Comparison of ENCODE assay signal across 8 cellular contexts in the genomic region with DNA sequence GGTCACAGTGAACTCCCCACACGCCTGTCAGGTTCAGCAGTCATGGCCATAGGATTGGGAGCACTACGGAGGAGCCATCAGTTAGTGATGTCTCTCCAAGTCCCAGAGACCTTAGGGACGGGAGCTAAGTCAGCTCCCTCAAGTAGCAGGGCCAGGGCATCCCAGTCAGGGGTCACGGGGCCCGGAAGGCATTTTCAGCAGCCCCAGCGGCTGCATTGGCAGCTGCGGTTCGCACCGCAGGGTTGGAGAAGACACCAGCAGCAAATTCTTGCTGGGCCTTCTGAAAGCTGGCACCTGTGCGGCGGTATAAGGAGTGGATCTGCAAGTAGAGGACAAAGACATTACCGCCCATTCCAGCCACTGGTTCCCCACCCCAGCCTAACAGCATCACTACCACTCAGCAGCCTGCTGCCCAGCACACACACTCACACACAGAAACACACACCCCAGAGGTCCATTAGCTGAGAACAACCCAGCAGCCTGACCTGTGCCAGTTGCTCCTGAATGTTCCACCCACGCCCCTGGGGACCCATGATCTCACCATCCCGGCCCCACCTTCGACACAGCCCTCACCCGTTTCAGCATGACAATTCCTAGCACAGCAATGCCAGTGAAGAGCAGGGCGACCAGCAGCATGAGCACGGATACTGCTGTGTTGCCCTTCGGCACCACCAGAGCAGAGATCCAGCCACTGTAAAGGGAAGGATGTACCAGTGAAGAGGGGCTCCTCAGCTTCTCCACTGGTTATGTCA. TPM values are rescaled to one million over a fixed set of nuclear protein-coding genes. Genes with fewer than 3 reads are reported as not detected.
DNase-seq lines count a peak whose midpoint lies in the region; ATAC-seq and TF ChIP-seq lines count a peak whose summit lies in the region.

No MANE protein-coding gene starts in this region.

- TF ChIP-seq POLR2A in HCT116 (IDR thresholded peaks at IDR 0.05; ENCODE audit: borderline replicate concordance, extremely low read depth, insufficient read depth, insufficient read length): no peak

- H3K9me3 ChIP-seq in HCT116 (ENCODE audit: control insufficient read depth in 1 of 2, insufficient read depth in 1 of 2, low read depth in 1 of 2, low read length in 2 of 2): no peaks in the 10 kb centered on the region
- H3K9me3 ChIP-seq in hepatocyte (ENCODE audit: low read depth): no peaks in the 10 kb centered on the region

- H3K9me3 Mint-ChIP-seq in activated T-helper 2 cell treated with anti-CD3 and anti-CD28 coated beads, Interferon-gamma antibody, Interleukin-2, Interleukin-4, amounts not matched to agents 10 μg/mL and 5 μg/mL and 100 μg/mL, durations not matched to agents 14 hours and 24 hours and 36 hours: no peaks in the 10 kb centered on the region

- H3K79me2 ChIP-seq in HCT116 (ENCODE audit: insufficient read depth, low read length) (peaks cover 23% of the 10 kb centered on the region), hepatocyte (peaks cover 42% of the 10 kb centered on the region)

- H4K20me1 ChIP-seq in HCT116 (ENCODE audit: insufficient read depth): no peaks in the 10 kb centered on the region
- no peaks in the 10 kb centered on the region for H4K20me1 ChIP-seq in hepatocyte (ENCODE audit: insufficient read depth, poor library complexity, severe bottlenecking)

- CTCF ChIA-PET in HCT116 (lab: Charles Lee): no interaction called here

- peaks cover 48% of the 10 kb centered on the region for H3K36me3 Mint-ChIP-seq in activated T-helper 2 cell treated with anti-CD3 and anti-CD28 coated beads, Interferon-gamma antibody, Interleukin-2, Interleukin-4, amounts not matched to agents 10 μg/mL and 5 μg/mL and 100 μg/mL, durations not matched to agents 14 hours and 24 hours and 36 hours (ENCODE audit: low read depth)

- H3K27me3 ChIP-seq in HCT116 (ENCODE audit: insufficient read depth, low read length): no peaks in the 10 kb centered on the region
- no peaks in the 10 kb centered on the region for H3K27me3 ChIP-seq in hepatocyte

- H3K36me3 ChIP-seq in HCT116 (ENCODE audit: control insufficient read depth in 1 of 2, insufficient read depth in 2 of 2, low read length in 2 of 2) (peaks cover 7 to 12% of the 10 kb centered on the region in 2 experiments; a peak in 3 of 4 replicates), hepatocyte (replicated peaks; ENCODE audit: insufficient read depth, low read depth) (no peaks in the 10 kb centered on the region)

- H3K9me2 ChIP-seq in HCT116 (ENCODE audit: insufficient read depth) (no peaks in the 10 kb centered on the region), hepatocyte (replicated peaks; ENCODE audit: insufficient read depth) (no peaks in the 10 kb centered on the region)

- DNase-seq in HCT116 (ENCODE audit: low read depth, low spot score) (no peak), hepatocyte (ENCODE audit: low spot score) (no peak), NCI-H2029 treated with DMSO at 0.1 percent for 48 hours (lab: John Stamatoyannopoulos, UW) (no peak), hepatic stellate cell (ENCODE audit: low spot score) (no peak), HPDE6-E6E7 (ENCODE audit: extremely low spot score) (no peak)
- no peak for DNase-seq in activated T-helper 2 cell treated with anti-CD3 and anti-CD28 coated beads, Interferon-gamma antibody, Interleukin-2, Interleukin-4, amounts not matched to agents 10 μg/mL and 5 μg/mL and 100 μg/mL, durations not matched to agents 14 hours and 24 hours and 36 hours (ENCODE audit: low spot score)

- no TSS peak for BruUV-seq in HCT116 (replicated peaks; lab: Mats Ljungman, UMichigan)

- H3K4me3 Mint-ChIP-seq in activated T-helper 2 cell treated with anti-CD3 and anti-CD28 coated beads, Interferon-gamma antibody, Interleukin-2, Interleukin-4, amounts not matched to agents 10 μg/mL and 5 μg/mL and 100 μg/mL, durations not matched to agents 14 hours and 24 hours and 36 hours (ENCODE audit: low read depth): peak overlapping the region; percentile 76

- H2AFZ ChIP-seq in HCT116 (ENCODE audit: low read depth, low read length, poor library complexity, severe bottlenecking): no peak overlapping the region
- peak overlapping the region; percentile 58 for H2AFZ ChIP-seq in hepatocyte

- H3K4me1 Mint-ChIP-seq in activated T-helper 2 cell treated with anti-CD3 and anti-CD28 coated beads, Interferon-gamma antibody, Interleukin-2, Interleukin-4, amounts not matched to agents 10 μg/mL and 5 μg/mL and 100 μg/mL, durations not matched to agents 14 hours and 24 hours and 36 hours (ENCODE audit: low read depth): peaks cover 27% of the 10 kb centered on the region

- H3K27ac ChIP-seq in HCT116 (ENCODE audit: low read depth, low read length) (peak overlapping the region; percentile 62), hepatocyte (peak overlapping the region; percentile 97), skin epidermis (peak overlapping the region; percentile 34 to 99 (median 95))

- H3K9ac ChIP-seq in HCT116 (ENCODE audit: low read length): no peak overlapping the region; the same call in 1 of the 2 replicates

- POLR2A ChIA-PET in HCT116 (lab: Charles Lee): no interaction called here

- peak overlapping the region in 1 of 2 experiments; percentile 84; a peak in 2 of 4 replicates for H3K4me3 ChIP-seq in HCT116 (replicated peaks in 1 of 2; ENCODE audit: low read depth in 1 of 2, low read length in 2 of 2)
- H3K4me3 ChIP-seq in hepatocyte: peak overlapping the region; percentile 46
- H3K4me3 ChIP-seq in skin epidermis: peak overlapping the region in 6 of 7 experiments; percentile 57 to 88 (median 73)

- H3K4me1 ChIP-seq in HCT116 (ENCODE audit: control insufficient read depth in 1 of 2, insufficient read depth in 2 of 2, low read length in 2 of 2): peaks cover 22 to 36% of the 10 kb centered on the region in 2 experiments; a peak in 3 of 4 replicates
- peaks cover 26% of the 10 kb centered on the region for H3K4me1 ChIP-seq in hepatocyte (ENCODE audit: insufficient read depth)

- no peak for TF ChIP-seq RAD21 in HCT116 (IDR thresholded peaks at IDR 0.05; ENCODE audit: low read depth)

- H3K4me2 ChIP-seq in HCT116 (ENCODE audit: low read length): peak overlapping the region; percentile 95
- H3K4me2 ChIP-seq in hepatocyte: peak overlapping the region; percentile 100

- RAD21 ChIA-PET in HCT116 (lab: Charles Lee; ENCODE audit: low non-redundant PET in 1 of 2, low total read pairs in 2 of 2, uncharacterized antibody in 2 of 2, unreplicated experiment in 2 of 2): no interaction called here

- intact Hi-C loops in HCT116 (cut with micrococcal nuclease): no loop called here
- intact Hi-C loops in activated T-helper 2 cell treated with anti-CD3 and anti-CD28 coated beads, Interferon-gamma antibody, Interleukin-2, Interleukin-4, amounts not matched to agents 10 μg/mL and 5 μg/mL and 100 μg/mL, durations not matched to agents 14 hours and 24 hours and 36 hours (cut with micrococcal nuclease): no loop called here

- TF ChIP-seq CTCF in HCT116 (IDR thresholded peaks at IDR 0.05 in 2 of 3, conservative IDR thresholded peaks at IDR 0.05 in 1 of 3; ENCODE audit: borderline replicate concordance in 1 of 3, insufficient read depth in 1 of 3, low read depth in 2 of 3, low read length in 2 of 3) (no peak), hepatocyte (IDR thresholded peaks at IDR 0.05; ENCODE audit: poor library complexity) (no peak)

- no peaks in the 10 kb centered on the region for H3K27me3 Mint-ChIP-seq in activated T-helper 2 cell treated with anti-CD3 and anti-CD28 coated beads, Interferon-gamma antibody, Interleukin-2, Interleukin-4, amounts not matched to agents 10 μg/mL and 5 μg/mL and 100 μg/mL, durations not matched to agents 14 hours and 24 hours and 36 hours (ENCODE audit: low read depth)

- H3K27ac Mint-ChIP-seq in activated T-helper 2 cell treated with anti-CD3 and anti-CD28 coated beads, Interferon-gamma antibody, Interleukin-2, Interleukin-4, amounts not matched to agents 10 μg/mL and 5 μg/mL and 100 μg/mL, durations not matched to agents 14 hours and 24 hours and 36 hours: peak overlapping the region; percentile 62

- 91% methylated on average over 19 of the region's 19 CpGs for WGBS in hepatocyte (ENCODE audit: low lambda C conversion rate, missing lambda C conversion rate)

- ATAC-seq in HCT116: no peak
- ATAC-seq in HG02970 (IDR thresholded peaks at IDR 0.05; ENCODE audit: low FRiP score, unreplicated experiment): no peak

TF ChIP-seq in HCT116, 20 proteins besides CTCF, POLR2A, EP300 and RAD21 (continues in another document):
- TF ChIP-seq ZNF274 (IDR thresholded peaks at IDR 0.05; ENCODE audit: low read depth, low read length) (no peak), JUND (IDR thresholded peaks at IDR 0.05) (no peak), EGR1 (IDR thresholded peaks at IDR 0.05; ENCODE audit: low read depth) (no peak), EZH2 (IDR thresholded peaks at IDR 0.05) (no peak)

RNA-seq across cellular contexts. Expression of a gene that starts 1.0 kb away (rescaled TPM):
- total RNA-seq in HCT116 (2021; ENCODE audit: unreplicated experiment): 69.9 TPM
- 41.9 and 50.3 TPM in 2 replicates for polyA plus RNA-seq in HCT116 (2012)
- 42.5 and 45.5 TPM in 2 replicates for total RNA-seq in activated T-helper 2 cell treated with anti-CD3 and anti-CD28 coated beads, Interferon-gamma antibody, Interleukin-2, Interleukin-4, amounts not matched to agents 10 μg/mL and 5 μg/mL and 100 μg/mL, durations not matched to agents 14 hours and 24 hours and 36 hours
- 8.1 and 8.8 TPM in 2 replicates for total RNA-seq in hepatocyte
- polyA plus RNA-seq in hepatocyte: 26.0 and 27.1 TPM in 2 replicates

RNA-seq across cellular contexts. Expression of a gene that starts 5.9 kb away (rescaled TPM):
- total RNA-seq in HCT116 (2021; ENCODE audit: unreplicated experiment) (64.2 TPM), hepatocyte (45.0 and 45.7 TPM in 2 replicates)
- 69.6 and 72.5 TPM in 2 replicates for polyA plus RNA-seq in HCT116 (2012)
- total RNA-seq in activated T-helper 2 cell treated with anti-CD3 and anti-CD28 coated beads, Interferon-gamma antibody, Interleukin-2, Interleukin-4, amounts not matched to agents 10 μg/mL and 5 μg/mL and 100 μg/mL, durations not matched to agents 14 hours and 24 hours and 36 hours: 113 and 123 TPM in 2 replicates
- polyA plus RNA-seq in hepatocyte: 114 and 131 TPM in 2 replicates

RNA-seq across cellular contexts. Expression of a gene that starts 17.0 kb away (rescaled TPM):
- 72.6 TPM for total RNA-seq in HCT116 (2021; ENCODE audit: unreplicated experiment)
- polyA plus RNA-seq in HCT116 (2012): 59.5 and 63.3 TPM in 2 replicates
- total RNA-seq in activated T-helper 2 cell treated with anti-CD3 and anti-CD28 coated beads, Interferon-gamma antibody, Interleukin-2, Interleukin-4, amounts not matched to agents 10 μg/mL and 5 μg/mL and 100 μg/mL, durations not matched to agents 14 hours and 24 hours and 36 hours: 95.7 and 96.8 TPM in 2 replicates
- 18.6 and 26.1 TPM in 2 replicates for total RNA-seq in hepatocyte
- 48.7 and 53.8 TPM in 2 replicates for polyA plus RNA-seq in hepatocyte

RNA-seq across cellular contexts. Expression of a gene that starts 21.0 kb away (rescaled TPM):
- total RNA-seq in HCT116 (2021; ENCODE audit: unreplicated experiment) (8.5 TPM), hepatocyte (1.5 and 4.3 TPM in 2 replicates)
- 6.3 TPM in 2 replicates for polyA plus RNA-seq in HCT116 (2012)
- 4.8 and 5.4 TPM in 2 replicates for total RNA-seq in activated T-helper 2 cell treated with anti-CD3 and anti-CD28 coated beads, Interferon-gamma antibody, Interleukin-2, Interleukin-4, amounts not matched to agents 10 μg/mL and 5 μg/mL and 100 μg/mL, durations not matched to agents 14 hours and 24 hours and 36 hours
- polyA plus RNA-seq in hepatocyte: 5.6 and 8.2 TPM in 2 replicates

RNA-seq across cellular contexts. Expression of a gene that starts 45.0 kb away (rescaled TPM):
- total RNA-seq in HCT116 (2021; ENCODE audit: unreplicated experiment) (0.17 TPM), hepatocyte (12.8 and 13.3 TPM in 2 replicates)
- not detected in 2 replicates for polyA plus RNA-seq in HCT116 (2012)
- not detected in 2 replicates for total RNA-seq in activated T-helper 2 cell treated with anti-CD3 and anti-CD28 coated beads, Interferon-gamma antibody, Interleukin-2, Interleukin-4, amounts not matched to agents 10 μg/mL and 5 μg/mL and 100 μg/mL, durations not matched to agents 14 hours and 24 hours and 36 hours
- 4.7 and 10.9 TPM in 2 replicates for polyA plus RNA-seq in hepatocyte
